Comparison of ENCODE assay signal across 21 cellular contexts in genomic region chr21:42027804-42028753, GRCh38. TPM values are rescaled to one million over a fixed set of nuclear protein-coding genes. Genes with fewer than 3 reads are reported as not detected.
DNase-seq lines count a peak whose midpoint lies in the region; ATAC-seq and TF ChIP-seq lines count a peak whose summit lies in the region.
"Had no signal": no experiment of that assay in that cellular context is flagged by ENCODE, and none has a peak within 500 bp of the region (broad histone marks: within the 10 kb centered on the region; RNA-seq: fewer than 3 reads in every experiment).

No MANE protein-coding gene starts in this region.

- no peaks in the 10 kb centered on the region for H3K79me2 ChIP-seq in GM23338 (replicated peaks; ENCODE audit: insufficient read depth)

- no peak for ATAC-seq in GM23338
- ATAC-seq in T-helper 17 cell = no peak
- peak; percentile 43 to 54 for ATAC-seq in naive B cell (ENCODE audit: low read depth in 2 of 2)
- ATAC-seq in HG02623 (IDR thresholded peaks at IDR 0.05; ENCODE audit: unreplicated experiment) = no peak
- ATAC-seq: activated T-cell treated with anti-CD3 and anti-CD28 coated beads, Interleukin-2, amount 50 U/mL, for 72 hours; left ventricle myocardium superior; naive thymus-derived CD4-positive, alpha-beta T cell had no signal

- no peaks in the 10 kb centered on the region for H4K20me1 ChIP-seq in GM23338 (replicated peaks; ENCODE audit: insufficient read depth)

- no peaks in the 10 kb centered on the region for H3K9me2 ChIP-seq in GM23338 (ENCODE audit: insufficient read depth)

- H3K36me3 Mint-ChIP-seq in GM23338 (ENCODE audit: low read depth) = no peaks in the 10 kb centered on the region
- peaks cover 3% of the 10 kb centered on the region for H3K36me3 Mint-ChIP-seq in T-helper 17 cell (ENCODE audit: low read depth)
- no peaks in the 10 kb centered on the region for H3K36me3 Mint-ChIP-seq in naive B cell
- no peaks in the 10 kb centered on the region for H3K36me3 Mint-ChIP-seq in osteocyte (ENCODE audit: unreplicated experiment)
- H3K36me3 Mint-ChIP-seq: naive thymus-derived CD4-positive, alpha-beta T cell had no signal

- H3K27me3 Mint-ChIP-seq in GM23338 (ENCODE audit: insufficient read depth, low read depth, poor library complexity) (peaks cover 11% of the 10 kb centered on the region), T-helper 17 cell (peaks cover 15% of the 10 kb centered on the region), naive B cell (peaks cover 0 to 16% (median 0%) of the 10 kb centered on the region in 3 donors), osteocyte (ENCODE audit: unreplicated experiment) (no peaks in the 10 kb centered on the region)
- H3K27me3 Mint-ChIP-seq: naive thymus-derived CD4-positive, alpha-beta T cell had no signal

- H3K27ac Mint-ChIP-seq in GM23338 (0 out of 2 replicates have a peak overlapping the region, but pooled peaks have one; percentile 47), T-helper 17 cell (peak overlapping the region; percentile 54), naive B cell (peak overlapping the region in 3 of 6 donors; percentile 44 to 83 (median 64)), osteocyte (ENCODE audit: unreplicated experiment) (no peak overlapping the region)
- H3K27ac Mint-ChIP-seq: activated T-cell treated with anti-CD3 and anti-CD28 coated beads, Interleukin-2, amount 50 U/mL, for 72 hours had no signal

- CTCF ChIA-PET in GM10248 (lab: Yijun Ruan, JAX) = interaction anchor here (1.2 kb wide), 1 partner anchor 89 kb away, joined by 3 read pairs; no protein-coding TSS in a partner anchor

- POLR2A ChIA-PET in GM10248 (lab: Yijun Ruan, JAX) = no interaction called here

- H3K4me1 Mint-ChIP-seq in GM23338 = no peaks in the 10 kb centered on the region; the same call in 2 of the 3 replicates
- peaks cover 9% of the 10 kb centered on the region for H3K4me1 Mint-ChIP-seq in T-helper 17 cell
- H3K4me1 Mint-ChIP-seq in naive B cell = peaks cover 15 to 19% (median 19%) of the 10 kb centered on the region in 3 donors
- no peaks in the 10 kb centered on the region for H3K4me1 Mint-ChIP-seq in osteocyte (ENCODE audit: unreplicated experiment)

- no peak overlapping the region for H3K4me2 ChIP-seq in GM23338

- no peaks in the 10 kb centered on the region for H3F3A ChIP-seq in GM23338 (replicated peaks; ENCODE audit: low read depth)

- H3K36me3 ChIP-seq in GM23338 (ENCODE audit: insufficient read depth) = no peaks in the 10 kb centered on the region
- H3K36me3 ChIP-seq in effector memory CD4-positive, alpha-beta T cell (ENCODE audit: control insufficient read depth, insufficient read depth, low read length) = no peaks in the 10 kb centered on the region
- H3K36me3 ChIP-seq: tibial nerve had no signal

- H3K4me3 Mint-ChIP-seq in GM23338 (no peak overlapping the region), T-helper 17 cell (no peak overlapping the region), naive B cell (peak overlapping the region in 2 of 8 donors; percentile 2 to 41), osteocyte (ENCODE audit: unreplicated experiment) (no peak overlapping the region)
- H3K4me3 Mint-ChIP-seq: activated T-cell treated with anti-CD3 and anti-CD28 coated beads, Interleukin-2, amount 50 U/mL, for 72 hours; naive thymus-derived CD4-positive, alpha-beta T cell had no signal

- DNase-seq in AG10803 (ENCODE audit: low read depth) (peak; percentile 29), GM23338 (ENCODE audit: low spot score) (no peak), T-helper 17 cell (no peak), naive B cell (no peak), osteocyte (ENCODE audit: extremely low spot score, unreplicated experiment) (no peak), GM10248 (ENCODE audit: extremely low spot score) (no peak)
- DNase-seq in effector memory CD4-positive, alpha-beta T cell = no peak
- DNase-seq: activated CD4-positive, alpha-beta T cell treated with anti-CD3 and anti-CD28 coated beads, Interleukin-2, amount 50 U/mL, for 1 hour; activated T-cell treated with anti-CD3 and anti-CD28 coated beads, Interleukin-2, amount 50 U/mL, for 72 hours; left ventricle myocardium superior; naive thymus-derived CD4-positive, alpha-beta T cell; SIG-M5; stimulated activated CD4-positive, alpha-beta T cell treated with anti-CD3 and anti-CD28 coated beads, Interleukin-2, amount 100 ng/mL, for 48 hours; stimulated activated CD8-positive, alpha-beta memory T cell treated with anti-CD3 and anti-CD28 coated beads, Interleukin-4, amount 100 ng/mL, for 48 hours; T-helper 9 cell had no signal

- no peaks in the 10 kb centered on the region for H3K9me3 ChIP-seq in T-helper 17 cell (ENCODE audit: control insufficient read depth, low read length, poor library complexity, severe bottlenecking)
- no peaks in the 10 kb centered on the region for H3K9me3 ChIP-seq in effector memory CD4-positive, alpha-beta T cell (ENCODE audit: control insufficient read depth, low read length)
- H3K9me3 ChIP-seq: tibial nerve had no signal

- no peaks in the 10 kb centered on the region for H3K27me3 ChIP-seq in GM23338 (ENCODE audit: insufficient read depth)
- H3K27me3 ChIP-seq in effector memory CD4-positive, alpha-beta T cell (replicated peaks; ENCODE audit: control insufficient read depth, insufficient read depth, low read length, poor library complexity, severe bottlenecking) = no peaks in the 10 kb centered on the region
- H3K27me3 ChIP-seq: tibial nerve had no signal

- H2AFZ ChIP-seq in GM23338 = no peak overlapping the region

- no peak overlapping the region for H3K4me3 ChIP-seq in AG10803 (ENCODE audit: low read length)
- H3K4me3 ChIP-seq in GM23338 = no peak overlapping the region
- no peak overlapping the region for H3K4me3 ChIP-seq in effector memory CD4-positive, alpha-beta T cell (ENCODE audit: insufficient read depth, low read depth, low read length, poor library complexity, severe bottlenecking)
- H3K4me3 ChIP-seq: tibial nerve had no signal

- no peak overlapping the region for H3K27ac ChIP-seq in GM23338 (ENCODE audit: low read depth)
- no peak overlapping the region for H3K27ac ChIP-seq in effector memory CD4-positive, alpha-beta T cell (ENCODE audit: insufficient read depth, low read length, poor library complexity, severe bottlenecking)
- H3K27ac ChIP-seq: tibial nerve had no signal

- H3K9me3 Mint-ChIP-seq in GM23338 = no peaks in the 10 kb centered on the region
- H3K9me3 Mint-ChIP-seq in naive B cell = no peaks in the 10 kb centered on the region
- no peaks in the 10 kb centered on the region for H3K9me3 Mint-ChIP-seq in osteocyte (ENCODE audit: unreplicated experiment)
- H3K9me3 Mint-ChIP-seq: activated T-cell treated with anti-CD3 and anti-CD28 coated beads, Interleukin-2, amount 50 U/mL, for 72 hours; naive thymus-derived CD4-positive, alpha-beta T cell had no signal

- no peaks in the 10 kb centered on the region for H3K4me1 ChIP-seq in GM23338 (ENCODE audit: insufficient read depth)
- H3K4me1 ChIP-seq in effector memory CD4-positive, alpha-beta T cell (ENCODE audit: control insufficient read depth, insufficient read depth, low read length, poor library complexity, severe bottlenecking) = no peaks in the 10 kb centered on the region
- H3K4me1 ChIP-seq: tibial nerve had no signal

- TF ChIP-seq CTCF in AG10803 (conservative IDR thresholded peaks at IDR 0.05; ENCODE audit: low read length) (no peak), GM23338 (conservative IDR thresholded peaks at IDR 0.05; ENCODE audit: low read depth in 2 of 2) (no peak), osteocyte (IDR thresholded peaks at IDR 0.05) (no peak), GM10248 (IDR thresholded peaks at IDR 0.05; ENCODE audit: control extremely low read depth, extremely low read depth, low read depth, missing control alignments) (no peak)

TF ChIP-seq in GM23338, 12 proteins besides CTCF, POLR2A, EP300 and RAD21:
- TF ChIP-seq STAT1 (IDR thresholded peaks at IDR 0.05; ENCODE audit: unreplicated experiment) = no peak
- TF ChIP-seq EZH2phosphoT487 (IDR thresholded peaks at IDR 0.05; ENCODE audit: unreplicated experiment) = no peak
- TF ChIP-seq ZNF331 (CRISPR knock-in tag; IDR thresholded peaks at IDR 0.05; ENCODE audit: low read depth) = no peak
- TF ChIP-seq CREB1 (CRISPR knock-in tag; IDR thresholded peaks at IDR 0.05; ENCODE audit: low read depth) = no peak

RNA-seq across cellular contexts. Expression of gene ZBTB21, which starts 17.9 kb away (rescaled TPM):
- total RNA-seq in GM23338 (2014; rRNA removed; shearing (Covaris generic)) = 11.0 and 13.6 TPM in 2 replicates
- polyA plus RNA-seq in GM23338 (2016; fragmentation: Nextera tagmentation; extraction: Ambion mirVana) (8.7 and 10.0 TPM in 2 replicates), naive B cell (ENCODE audit: low read depth in 6 of 6) (10 to 100 TPM in 4 of 6 donors, 1 to 10 TPM in 2; 4.9 to 17.1 (median 13.3) TPM)
- total RNA-seq in T-helper 17 cell (100 to 1,000 TPM; 110 to 118 TPM), osteocyte (20.3 and 20.9 TPM in 2 replicates)

RNA-seq across cellular contexts. Expression of gene UMODL1, which starts 43.0 kb away (rescaled TPM):
- not detected in 2 replicates for total RNA-seq in GM23338 (2014; rRNA removed; shearing (Covaris generic))
- polyA plus RNA-seq in GM23338 (2016; fragmentation: Nextera tagmentation; extraction: Ambion mirVana) (0.05 TPM in 1 of 2 replicates, not detected in the other), naive B cell (ENCODE audit: low read depth in 6 of 6) (under 1 TPM in 4 of 6 donors, not detected in 2; 0.04 to 0.17 (median 0.11) TPM)
- total RNA-seq in T-helper 17 cell (under 1 TPM; 0.23 to 0.99 TPM), osteocyte (0.68 TPM in 1 of 2 replicates, not detected in the other)
- total RNA-seq: dermis microvascular lymphatic vessel endothelial cell, HT1080, left ventricle myocardium superior, M059J, tibial nerve had no signal
- polyA plus RNA-seq: aorta had no signal

Comparison
In these comparisons a context has a peak if more than half of its experiments do, and no peak if none do; other contexts are left out.
1. ATAC-seq: peak in naive B cell (2 of 2); none in GM23338 (single experiment), T-helper 17 cell (single experiment) and HG02623 (single experiment).